In the genomic region with DNA sequence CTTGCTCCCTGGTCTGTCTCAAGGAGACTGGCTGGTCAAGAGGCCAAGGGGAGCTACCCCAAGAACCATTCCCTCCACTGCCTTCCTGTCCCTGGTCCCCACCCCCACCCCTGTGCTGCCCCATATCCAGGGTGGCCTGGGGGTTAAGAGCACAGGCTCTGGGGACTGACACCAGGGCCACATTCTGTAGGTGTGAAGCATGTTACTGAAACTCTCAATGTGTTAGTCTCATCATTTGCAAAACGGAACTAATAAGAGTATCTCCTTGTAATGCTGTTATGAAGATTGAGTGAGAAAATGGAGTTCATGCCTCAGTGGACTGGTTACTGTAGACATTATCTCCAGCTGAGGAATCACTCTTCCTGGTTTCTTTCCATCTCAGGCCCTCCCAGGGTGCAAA, we compare ENCODE assay signal across 33 cellular contexts.
"Had no signal": no experiment of that assay in that cellular context is flagged by ENCODE, and none has a peak within 500 bp of the region (broad histone marks: within the 10 kb centered on the region; RNA-seq: fewer than 3 reads in every experiment).

No MANE protein-coding gene starts in this region.

- ATAC-seq: activated CD8-positive, alpha-beta T cell treated with anti-CD3 and anti-CD28 coated beads for 36 hours; activated naive CD8-positive, alpha-beta T cell treated with anti-CD3 and anti-CD28 coated beads, Interleukin-2, amount 50 U/mL, for 24 hours had no signal

- H3K36me3 ChIP-seq: ascending aorta, cardiac muscle cell had no signal

- H3K4me3 Mint-ChIP-seq: activated B cell treated with CpG ODN at 0.5 μM for 24 hours; activated CD4-positive, alpha-beta memory T cell treated with anti-CD3 and anti-CD28 coated beads for 36 hours; activated CD4-positive, alpha-beta T cell treated with anti-CD3 and anti-CD28 coated beads, Interleukin-2, amount 10 ng/mL, durations not matched to agents 24 days and 14 days; activated CD8-positive, alpha-beta T cell treated with anti-CD3 and anti-CD28 coated beads for 36 hours; activated naive CD4-positive, alpha-beta T cell treated with anti-CD3 and anti-CD28 coated beads, Interleukin-2, amount 10 ng/mL, durations not matched to agents 7 days and 5 days; activated naive CD4-positive, alpha-beta T cell treated with anti-CD3 and anti-CD28 coated beads, Interleukin-2, amount 50 U/mL, for 24 hours; activated naive CD8-positive, alpha-beta T cell; activated naive CD8-positive, alpha-beta T cell treated with anti-CD3 and anti-CD28 coated beads, Interleukin-2, amount 10 ng/mL, durations not matched to agents 7 days and 5 days; activated naive CD8-positive, alpha-beta T cell treated with anti-CD3 and anti-CD28 coated beads, Interleukin-2, amount 50 U/mL, for 24 hours; brain; central memory CD8-positive, alpha-beta T cell; T-helper 1 cell treated with Interleukin-12 subunit alpha and Interleukin-12 subunit beta and Interleukin-4 antibody, amounts not matched to agents 30 μg/mL and 1 μg/mL, for 36 hours; T-helper 2 cell treated with Interferon-gamma antibody and Interleukin-4, amounts not matched to agents 5 μg/mL and 100 μg/mL, for 36 hours had no signal

- H3K36me3 Mint-ChIP-seq: activated CD4-positive, alpha-beta memory T cell treated with anti-CD3 and anti-CD28 coated beads for 36 hours; activated naive CD4-positive, alpha-beta T cell treated with anti-CD3 and anti-CD28 coated beads, Interleukin-2, amount 10 ng/mL, durations not matched to agents 7 days and 5 days; activated naive CD4-positive, alpha-beta T cell treated with anti-CD3 and anti-CD28 coated beads, Interleukin-2, amount 50 U/mL, for 24 hours; activated naive CD8-positive, alpha-beta T cell treated with anti-CD3 and anti-CD28 coated beads, Interleukin-2, amount 10 ng/mL, durations not matched to agents 7 days and 5 days had no signal

- H3K27ac ChIP-seq: ascending aorta, cardiac muscle cell, VCaP had no signal

- DNase-seq: activated B cell treated with CpG ODN at 0.5 μM for 24 hours; activated CD4-positive, alpha-beta memory T cell treated with anti-CD3 and anti-CD28 coated beads for 36 hours; activated CD4-positive, alpha-beta T cell treated with anti-CD3 and anti-CD28 coated beads for 4 hours; activated CD4-positive, alpha-beta T cell treated with anti-CD3 and anti-CD28 coated beads, Interleukin-2, amount 10 ng/mL, durations not matched to agents 24 days and 14 days; activated CD4-positive, alpha-beta T cell treated with anti-CD3 and anti-CD28 coated beads, Interleukin-2, amount 50 U/mL, for 1 hour; activated CD4-positive, alpha-beta T cell treated with anti-CD3 and anti-CD28 coated beads, Interleukin-2, amount 50 U/mL, for 4 hours; activated CD4-positive, CD25-positive, alpha-beta regulatory T cell treated with anti-CD3 and anti-CD28 coated beads, Interleukin-2, amount 50 U/mL, for 72 hours; activated CD8-positive, alpha-beta memory T cell treated with anti-CD3 and anti-CD28 coated beads, Interleukin-2, amount 50 U/mL, for 4 hours; activated CD8-positive, alpha-beta T cell treated with anti-CD3 and anti-CD28 coated beads for 36 hours; activated effector memory CD4-positive, alpha-beta T cell treated with Interleukin-2 at 50 U/mL for 16 hours; activated gamma-delta T cell; activated naive CD4-positive, alpha-beta T cell treated with anti-CD3 and anti-CD28 coated beads, Interleukin-2, amount 10 ng/mL, durations not matched to agents 7 days and 5 days; activated naive CD4-positive, alpha-beta T cell treated with Interleukin-2 at 50 U/mL for 16 hours; activated naive CD8-positive, alpha-beta T cell treated with anti-CD3 and anti-CD28 coated beads, Interleukin-2, amount 10 ng/mL, durations not matched to agents 7 days and 5 days; activated naive CD8-positive, alpha-beta T cell treated with anti-CD3 and anti-CD28 coated beads, Interleukin-2, amount 50 U/mL, for 24 hours; activated T-cell treated with anti-CD3 and anti-CD28 coated beads for 4 hours; activated T-cell treated with anti-CD3 and anti-CD28 coated beads, Interleukin-2, amount 50 U/mL, for 1 hour; activated T-cell treated with anti-CD3 and anti-CD28 coated beads, Interleukin-2, amount 50 U/mL, for 48 hours; amygdala; caudate nucleus; cerebellar nuclear complex; T-helper 2 cell; T-helper 9 cell had no signal

- H3K9me3 Mint-ChIP-seq: activated CD4-positive, alpha-beta memory T cell treated with anti-CD3 and anti-CD28 coated beads for 36 hours; activated CD4-positive, alpha-beta T cell treated with anti-CD3 and anti-CD28 coated beads, Interleukin-2, amount 10 ng/mL, durations not matched to agents 24 days and 14 days; activated CD8-positive, alpha-beta T cell treated with anti-CD3 and anti-CD28 coated beads for 36 hours; activated naive CD4-positive, alpha-beta T cell treated with anti-CD3 and anti-CD28 coated beads, Interleukin-2, amount 10 ng/mL, durations not matched to agents 7 days and 5 days; activated naive CD4-positive, alpha-beta T cell treated with anti-CD3 and anti-CD28 coated beads, Interleukin-2, amount 50 U/mL, for 24 hours; activated naive CD8-positive, alpha-beta T cell treated with anti-CD3 and anti-CD28 coated beads, Interleukin-2, amount 10 ng/mL, durations not matched to agents 7 days and 5 days; activated naive CD8-positive, alpha-beta T cell treated with anti-CD3 and anti-CD28 coated beads, Interleukin-2, amount 50 U/mL, for 24 hours; activated T-helper 2 cell treated with anti-CD3 and anti-CD28 coated beads, Interferon-gamma antibody, Interleukin-2, Interleukin-4, amounts not matched to agents 10 μg/mL and 5 μg/mL and 100 μg/mL, durations not matched to agents 14 hours and 24 hours and 36 hours; central memory CD8-positive, alpha-beta T cell; T-helper 1 cell treated with Interleukin-12 subunit alpha and Interleukin-12 subunit beta and Interleukin-4 antibody, amounts not matched to agents 30 μg/mL and 1 μg/mL, for 36 hours; T-helper 2 cell treated with Interferon-gamma antibody and Interleukin-4, amounts not matched to agents 5 μg/mL and 100 μg/mL, for 36 hours had no signal

- H3K4me1 ChIP-seq: ascending aorta had no signal

- H3K27me3 ChIP-seq: ascending aorta had no signal

- H3K4me3 ChIP-seq: ascending aorta, cardiac muscle cell had no signal

- H3K9me3 ChIP-seq: ascending aorta had no signal

- H3K4me1 Mint-ChIP-seq: activated B cell treated with CpG ODN at 0.5 μM for 24 hours; activated CD4-positive, alpha-beta T cell treated with anti-CD3 and anti-CD28 coated beads, Interleukin-2, amount 10 ng/mL, durations not matched to agents 24 days and 14 days; activated naive CD4-positive, alpha-beta T cell treated with anti-CD3 and anti-CD28 coated beads, Interleukin-2, amount 10 ng/mL, durations not matched to agents 7 days and 5 days; activated naive CD4-positive, alpha-beta T cell treated with anti-CD3 and anti-CD28 coated beads, Interleukin-2, amount 50 U/mL, for 24 hours; activated naive CD8-positive, alpha-beta T cell treated with anti-CD3 and anti-CD28 coated beads, Interleukin-2, amount 10 ng/mL, durations not matched to agents 7 days and 5 days; activated naive CD8-positive, alpha-beta T cell treated with anti-CD3 and anti-CD28 coated beads, Interleukin-2, amount 50 U/mL, for 24 hours; central memory CD8-positive, alpha-beta T cell had no signal
